ENCODE assay signal across 8 cellular contexts in genomic region chr10:100970076-100970913, GRCh38. TPM values are rescaled to one million over a fixed set of nuclear protein-coding genes. Genes with fewer than 3 reads are reported as not detected.
DNase-seq lines count a peak whose midpoint lies in the region; ATAC-seq and TF ChIP-seq lines count a peak whose summit lies in the region.

No MANE protein-coding gene starts in this region.

- CTCF ChIA-PET in HEK293T (lab: Yijun Ruan, JAX): interaction anchor here (0.6 kb wide), 1 partner anchor 74 kb away, joined by 5 read pairs; no protein-coding TSS in a partner anchor
- CTCF ChIA-PET in activated CD4-positive, alpha-beta T cell treated with anti-CD3 and anti-CD28 coated beads, Interleukin-2, amount 10 ng/mL, durations not matched to agents 7 days and 5 days (lab: Charles Lee): interaction anchor here (0.5 kb wide), 1 partner anchor 1571 kb away, joined by 3 read pairs; no protein-coding TSS in a partner anchor

- H3K9me3 ChIP-seq in fibroblast of lung (ENCODE audit: control insufficient read depth, insufficient read depth, low read depth, low read length): no peaks in the 10 kb centered on the region
- no peaks in the 10 kb centered on the region for H3K9me3 ChIP-seq in osteoblast (ENCODE audit: low read depth, low read length)

- H3K27ac ChIP-seq in fibroblast of lung (ENCODE audit: insufficient read depth, low read length) (no peak overlapping the region), osteoblast (ENCODE audit: low read depth, low read length) (no peak overlapping the region)

- H3K4me2 ChIP-seq in fibroblast of lung (ENCODE audit: extremely low read depth, insufficient read depth, low read length) (peak overlapping the region; percentile 79), osteoblast (ENCODE audit: insufficient read depth, low read length) (peak overlapping the region; percentile 93)

- H4K20me1 ChIP-seq in fibroblast of lung (ENCODE audit: control insufficient read depth, extremely low read depth, insufficient read depth, low read length): no peaks in the 10 kb centered on the region
- no peaks in the 10 kb centered on the region for H4K20me1 ChIP-seq in osteoblast (ENCODE audit: insufficient read depth, low read length)

- peaks cover 14% of the 10 kb centered on the region for H3K4me1 Mint-ChIP-seq in activated CD4-positive, alpha-beta T cell treated with anti-CD3 and anti-CD28 coated beads, Interleukin-2, amount 10 ng/mL, durations not matched to agents 7 days and 5 days

- peaks cover 6% of the 10 kb centered on the region for H3K36me3 Mint-ChIP-seq in activated CD4-positive, alpha-beta T cell treated with anti-CD3 and anti-CD28 coated beads, Interleukin-2, amount 10 ng/mL, durations not matched to agents 7 days and 5 days (ENCODE audit: low read depth)

- H3K27me3 Mint-ChIP-seq in activated CD4-positive, alpha-beta T cell treated with anti-CD3 and anti-CD28 coated beads, Interleukin-2, amount 10 ng/mL, durations not matched to agents 7 days and 5 days: peaks cover 5% of the 10 kb centered on the region

- DNase-seq in HEK293T (ENCODE audit: extremely low spot score) (peak; percentile 54), fibroblast of lung (ENCODE audit: low read depth in 2 of 2) (no peak), osteoblast (ENCODE audit: insufficient read length, low spot score, missing footprints) (no peak), ureter (ENCODE audit: low spot score) (no peak)
- no peak for DNase-seq in activated CD4-positive, alpha-beta T cell treated with anti-CD3 and anti-CD28 coated beads, Interleukin-2, amount 10 ng/mL, durations not matched to agents 7 days and 5 days
- DNase-seq in central memory CD4-positive, alpha-beta T cell: no peak

- H3K27me3 ChIP-seq in fibroblast of lung (ENCODE audit: control insufficient read depth, insufficient read depth, low read length) (no peaks in the 10 kb centered on the region), osteoblast (ENCODE audit: insufficient read depth, low read length) (peaks cover 3% of the 10 kb centered on the region)

- H3K79me2 ChIP-seq in fibroblast of lung (ENCODE audit: control insufficient read depth, insufficient read depth, low read length): no peaks in the 10 kb centered on the region
- no peaks in the 10 kb centered on the region for H3K79me2 ChIP-seq in osteoblast (ENCODE audit: insufficient read depth, low read length)

- no peak overlapping the region for H3K9ac ChIP-seq in fibroblast of lung (ENCODE audit: insufficient read depth, low read length)

- H3K4me3 ChIP-seq in fibroblast of lung (replicated peaks in 1 of 4; ENCODE audit: control extremely low read depth in 1 of 4, insufficient read depth in 1 of 4, low read depth in 3 of 4, low read length in 4 of 4) (peak overlapping the region in 2 of 4 experiments; percentile 44 to 68), osteoblast (ENCODE audit: insufficient read depth, low read length) (peak overlapping the region; percentile 69)

- H3K9me3 Mint-ChIP-seq in activated CD4-positive, alpha-beta T cell treated with anti-CD3 and anti-CD28 coated beads, Interleukin-2, amount 10 ng/mL, durations not matched to agents 7 days and 5 days: no peaks in the 10 kb centered on the region

- H3K36me3 ChIP-seq in fibroblast of lung (ENCODE audit: control insufficient read depth, insufficient read depth, low read length) (peaks cover 2% of the 10 kb centered on the region), osteoblast (ENCODE audit: insufficient read depth, low read length) (peaks cover 14% of the 10 kb centered on the region)

- TF ChIP-seq CTCF in fibroblast of lung (conservative IDR thresholded peaks at IDR 0.05 in 1 of 2, IDR thresholded peaks at IDR 0.05 in 1 of 2; ENCODE audit: low read depth in 1 of 2, low read length in 2 of 2) (no peak), osteoblast (IDR thresholded peaks at IDR 0.05; ENCODE audit: extremely low read depth, low read depth, low read length) (no peak)

- H2AFZ ChIP-seq in fibroblast of lung (ENCODE audit: low read length) (no peak overlapping the region), osteoblast (ENCODE audit: low read length) (no peak overlapping the region)

- no peak overlapping the region for H3K27ac Mint-ChIP-seq in activated CD4-positive, alpha-beta T cell treated with anti-CD3 and anti-CD28 coated beads, Interleukin-2, amount 10 ng/mL, durations not matched to agents 7 days and 5 days

- H3K4me1 ChIP-seq in fibroblast of lung (ENCODE audit: control insufficient read depth, extremely low read depth, insufficient read depth, low read length) (peaks cover 3% of the 10 kb centered on the region), osteoblast (ENCODE audit: insufficient read depth, low read length) (peaks cover 6% of the 10 kb centered on the region)

- peak overlapping the region; percentile 55 for H3K4me3 Mint-ChIP-seq in activated CD4-positive, alpha-beta T cell treated with anti-CD3 and anti-CD28 coated beads, Interleukin-2, amount 10 ng/mL, durations not matched to agents 7 days and 5 days

- ATAC-seq in GM19395 (IDR thresholded peaks at IDR 0.05; ENCODE audit: unreplicated experiment) (no peak), HG02678 (IDR thresholded peaks at IDR 0.05; ENCODE audit: unreplicated experiment) (no peak)

- POLR2A ChIA-PET in HEK293T (lab: Yijun Ruan, JAX): interaction anchor here (0.8 kb wide), 1 partner anchor 15 kb away, joined by 3 read pairs; no protein-coding TSS in a partner anchor
- POLR2A ChIA-PET in activated CD4-positive, alpha-beta T cell treated with anti-CD3 and anti-CD28 coated beads, Interleukin-2, amount 10 ng/mL, durations not matched to agents 7 days and 5 days (lab: Charles Lee): interaction anchor here (0.6 kb wide), 1 partner anchor 62 kb away, joined by 3 read pairs; no protein-coding TSS in a partner anchor

TF ChIP-seq in HEK293T, 16 proteins besides CTCF, POLR2A, EP300 and RAD21:
- TF ChIP-seq CTBP1 (IDR thresholded peaks at IDR 0.05; ENCODE audit: borderline replicate concordance) (no peak), FOXK2 (IDR thresholded peaks at IDR 0.05) (no peak), ELF4 (IDR thresholded peaks at IDR 0.05) (no peak), TARDBP (IDR thresholded peaks at IDR 0.05) (no peak), L3MBTL2 (conservative IDR thresholded peaks at IDR 0.05) (no peak), HDGF (IDR thresholded peaks at IDR 0.05; ENCODE audit: borderline replicate concordance) (no peak), SUZ12 (IDR thresholded peaks at IDR 0.05) (no peak), ZNF384 (IDR thresholded peaks at IDR 0.05) (no peak), PKNOX1 (IDR thresholded peaks at IDR 0.05) (no peak), FOXA1 (IDR thresholded peaks at IDR 0.05) (no peak), FOXM1 (IDR thresholded peaks at IDR 0.05; ENCODE audit: borderline replicate concordance) (no peak), NFRKB (IDR thresholded peaks at IDR 0.05) (no peak), BHLHE40 (IDR thresholded peaks at IDR 0.05; ENCODE audit: borderline replicate concordance) (no peak), LEF1 (IDR thresholded peaks at IDR 0.05; ENCODE audit: borderline replicate concordance) (no peak)

RNA-seq across cellular contexts. Expression of gene SEMA4G, which starts 1.0 kb away (rescaled TPM):
- 1 to 10 TPM; 1.1 to 1.6 TPM for total RNA-seq in activated CD4-positive, alpha-beta T cell treated with anti-CD3 and anti-CD28 coated beads, Interleukin-2, amount 10 ng/mL, durations not matched to agents 7 days and 5 days
- total RNA-seq in fibroblast of lung (0.51 and 1.8 TPM in 2 replicates), osteoblast (under 0.01 and 0.29 TPM in 2 replicates), ureter (5.0 TPM)
- 3.2 and 3.5 TPM in 2 replicates for polyA plus RNA-seq in fibroblast of lung
- 3.7 and 5.5 TPM in 2 replicates for polyA plus RNA-seq in fibroblast of lung (2012)
- polyA minus RNA-seq in fibroblast of lung (ENCODE audit: low replicate concordance): 13.9 and 14.5 TPM in 2 replicates

RNA-seq across cellular contexts. Expression of gene MRPL43, which starts 17.0 kb away (rescaled TPM):
- 10 to 100 TPM; 55.9 to 57.0 TPM for total RNA-seq in activated CD4-positive, alpha-beta T cell treated with anti-CD3 and anti-CD28 coated beads, Interleukin-2, amount 10 ng/mL, durations not matched to agents 7 days and 5 days
- total RNA-seq in fibroblast of lung (54.4 and 61.4 TPM in 2 replicates), osteoblast (48.5 and 55.7 TPM in 2 replicates), ureter (74.7 TPM)
- polyA plus RNA-seq in fibroblast of lung: 62.1 and 87.5 TPM in 2 replicates
- 102 and 139 TPM in 2 replicates for polyA plus RNA-seq in fibroblast of lung (2012)
- 31.9 and 43.6 TPM in 2 replicates for polyA minus RNA-seq in fibroblast of lung (ENCODE audit: low replicate concordance)

RNA-seq across cellular contexts. Expression of gene TWNK, which starts 17.0 kb away (rescaled TPM):
- total RNA-seq in activated CD4-positive, alpha-beta T cell treated with anti-CD3 and anti-CD28 coated beads, Interleukin-2, amount 10 ng/mL, durations not matched to agents 7 days and 5 days: 10 to 100 TPM in 1 of 2 experiments, 1 to 10 TPM in 1; 9.9 to 11.6 TPM
- 6.1 and 8.0 TPM in 2 replicates for total RNA-seq in fibroblast of lung
- 3.8 and 6.7 TPM in 2 replicates for polyA plus RNA-seq in fibroblast of lung
- polyA plus RNA-seq in fibroblast of lung (2012): 4.1 and 6.2 TPM in 2 replicates
- polyA minus RNA-seq in fibroblast of lung (ENCODE audit: low replicate concordance): 7.5 and 14.6 TPM in 2 replicates
- total RNA-seq in osteoblast: 3.2 and 3.3 TPM in 2 replicates
- total RNA-seq in ureter: 13.7 TPM

RNA-seq across cellular contexts. Expression of gene LZTS2, which starts 29.3 kb away (rescaled TPM):
- 10 to 100 TPM; 17.5 to 18.8 TPM for total RNA-seq in activated CD4-positive, alpha-beta T cell treated with anti-CD3 and anti-CD28 coated beads, Interleukin-2, amount 10 ng/mL, durations not matched to agents 7 days and 5 days
- 120 and 129 TPM in 2 replicates for total RNA-seq in fibroblast of lung
- polyA plus RNA-seq in fibroblast of lung: 33.2 and 34.7 TPM in 2 replicates
- polyA plus RNA-seq in fibroblast of lung (2012): 71.7 and 81.3 TPM in 2 replicates
- polyA minus RNA-seq in fibroblast of lung (ENCODE audit: low replicate concordance): 51.1 and 59.0 TPM in 2 replicates
- total RNA-seq in osteoblast: 117 and 127 TPM in 2 replicates
- 63.6 TPM for total RNA-seq in ureter

RNA-seq across cellular contexts. Expression of gene SLF2, which starts 57.5 kb away (rescaled TPM):
- total RNA-seq in activated CD4-positive, alpha-beta T cell treated with anti-CD3 and anti-CD28 coated beads, Interleukin-2, amount 10 ng/mL, durations not matched to agents 7 days and 5 days: 10 to 100 TPM; 39.1 to 41.3 TPM
- total RNA-seq in fibroblast of lung (32.5 and 34.9 TPM in 2 replicates), osteoblast (39.1 and 43.0 TPM in 2 replicates), ureter (40.0 TPM)
- 11.1 and 16.6 TPM in 2 replicates for polyA plus RNA-seq in fibroblast of lung
- polyA plus RNA-seq in fibroblast of lung (2012): 9.3 and 13.4 TPM in 2 replicates
- polyA minus RNA-seq in fibroblast of lung (ENCODE audit: low replicate concordance): 3.7 and 4.0 TPM in 2 replicates
